In genomic region chr13:32147193-32147592, GRCh38 we compare ENCODE assay signal across 16 cellular contexts.
DNase-seq lines count a peak whose midpoint lies in the region; ATAC-seq and TF ChIP-seq lines count a peak whose summit lies in the region.
"Had no signal": no experiment of that assay in that cellular context is flagged by ENCODE, and none has a peak within 500 bp of the region (broad histone marks: within the 10 kb centered on the region; RNA-seq: fewer than 3 reads in every experiment).

No MANE protein-coding gene starts in this region.

- H3K9me3 ChIP-seq in ascending aorta: no peaks in the 10 kb centered on the region
- H3K9me3 ChIP-seq in testis: no peaks in the 10 kb centered on the region

- no peaks in the 10 kb centered on the region for H3K36me3 Mint-ChIP-seq in activated CD4-positive, alpha-beta T cell treated with anti-CD3 and anti-CD28 coated beads for 36 hours (ENCODE audit: low read depth)
- H3K36me3 Mint-ChIP-seq: CD8-positive, alpha-beta T cell had no signal

- POLR2A ChIA-PET in activated CD4-positive, alpha-beta T cell treated with anti-CD3 and anti-CD28 coated beads for 36 hours (lab: Charles Lee): no interaction called here

- DNase-seq in activated CD4-positive, alpha-beta T cell treated with anti-CD3 and anti-CD28 coated beads for 36 hours: no peak
- DNase-seq in activated CD4-positive, alpha-beta T cell treated with anti-CD3 and anti-CD28 coated beads for 48 hours: no peak
- no peak for DNase-seq in ascending aorta (ENCODE audit: low spot score in 2 of 2)
- no peak for DNase-seq in testis
- no peak for DNase-seq in NCI-H748 treated with DMSO at 0.1 percent for 48 hours (lab: John Stamatoyannopoulos, UW)
- DNase-seq: CD8-positive, alpha-beta T cell; COR-L47; DMS53; GF-D8; GM23248 had no signal

- CTCF ChIA-PET in activated CD4-positive, alpha-beta T cell treated with anti-CD3 and anti-CD28 coated beads for 36 hours (lab: Charles Lee): interaction anchor here (0.7 to 1.6 kb wide), 3 partner anchors 9 to 17 kb away, joined by 3 to 4 read pairs (median 3); no protein-coding TSS in a partner anchor

- no peaks in the 10 kb centered on the region for H3K27me3 Mint-ChIP-seq in activated CD4-positive, alpha-beta T cell treated with anti-CD3 and anti-CD28 coated beads for 36 hours

- no peaks in the 10 kb centered on the region for H3K36me3 ChIP-seq in ascending aorta
- no peaks in the 10 kb centered on the region for H3K36me3 ChIP-seq in testis (ENCODE audit: low read depth, missing control alignments)

- H3K9me3 Mint-ChIP-seq in activated CD4-positive, alpha-beta T cell treated with anti-CD3 and anti-CD28 coated beads for 36 hours (ENCODE audit: low read depth): no peaks in the 10 kb centered on the region
- H3K9me3 Mint-ChIP-seq: CD8-positive, alpha-beta T cell had no signal

- TF ChIP-seq POLR2A in testis (IDR thresholded peaks at IDR 0.05): no peak

- H3K4me1 ChIP-seq in ascending aorta: peaks cover 4 to 17% of the 10 kb centered on the region in 2 donors
- peaks cover 6% of the 10 kb centered on the region for H3K4me1 ChIP-seq in testis

- H3K4me3 ChIP-seq in ascending aorta (no peak overlapping the region), testis (no peak overlapping the region)
- H3K4me3 ChIP-seq: GM23248 had no signal

- peaks cover 5% of the 10 kb centered on the region for H3K4me1 Mint-ChIP-seq in activated CD4-positive, alpha-beta T cell treated with anti-CD3 and anti-CD28 coated beads for 36 hours

- ATAC-seq in activated CD4-positive, alpha-beta T cell treated with anti-CD3 and anti-CD28 coated beads for 36 hours: peak; percentile 60
- ATAC-seq in HG02970 (IDR thresholded peaks at IDR 0.05; ENCODE audit: low FRiP score, unreplicated experiment): no peak
- ATAC-seq in GM19023 (IDR thresholded peaks at IDR 0.05; ENCODE audit: unreplicated experiment): no peak
- ATAC-seq: CD8-positive, alpha-beta T cell; HCT116; HepG2 had no signal

- H3K4me3 Mint-ChIP-seq in activated CD4-positive, alpha-beta T cell treated with anti-CD3 and anti-CD28 coated beads for 36 hours: no peak overlapping the region
- H3K4me3 Mint-ChIP-seq: CD14-positive monocyte; CD8-positive, alpha-beta T cell had no signal

- H3K27ac Mint-ChIP-seq in activated CD4-positive, alpha-beta T cell treated with anti-CD3 and anti-CD28 coated beads for 36 hours: no peak overlapping the region
- H3K27ac Mint-ChIP-seq: CD8-positive, alpha-beta T cell had no signal

- intact Hi-C loops in activated CD4-positive, alpha-beta T cell treated with anti-CD3 and anti-CD28 coated beads for 36 hours (cut with DNase I, micrococcal nuclease): loop anchor here in 1 of 2 experiments (10.0 kb wide), 1 partner anchor 122 kb away; no protein-coding TSS in a partner anchor
- intact Hi-C loops in ascending aorta (cut with DNase I) (no loop called here), testis (cut with DNase I; ENCODE audit: low total_unique reads) (no loop called here)

- 86 to 87% methylated on average over 2 of the region's 2 CpGs for WGBS in testis, 2 donors

- no peaks in the 10 kb centered on the region for H3K27me3 ChIP-seq in ascending aorta
- H3K27me3 ChIP-seq in testis: no peaks in the 10 kb centered on the region

- H3K27ac ChIP-seq in ascending aorta (peak overlapping the region; percentile 56 to 81), testis (peak overlapping the region; percentile 15 to 59)
- H3K27ac ChIP-seq: 22Rv1, GM23248 had no signal

- TF ChIP-seq CTCF in ascending aorta (IDR thresholded peaks at IDR 0.05) (no peak), testis (IDR thresholded peaks at IDR 0.05) (no peak)
